9 cellular contexts compared by ENCODE assay signal in the genomic region with DNA sequence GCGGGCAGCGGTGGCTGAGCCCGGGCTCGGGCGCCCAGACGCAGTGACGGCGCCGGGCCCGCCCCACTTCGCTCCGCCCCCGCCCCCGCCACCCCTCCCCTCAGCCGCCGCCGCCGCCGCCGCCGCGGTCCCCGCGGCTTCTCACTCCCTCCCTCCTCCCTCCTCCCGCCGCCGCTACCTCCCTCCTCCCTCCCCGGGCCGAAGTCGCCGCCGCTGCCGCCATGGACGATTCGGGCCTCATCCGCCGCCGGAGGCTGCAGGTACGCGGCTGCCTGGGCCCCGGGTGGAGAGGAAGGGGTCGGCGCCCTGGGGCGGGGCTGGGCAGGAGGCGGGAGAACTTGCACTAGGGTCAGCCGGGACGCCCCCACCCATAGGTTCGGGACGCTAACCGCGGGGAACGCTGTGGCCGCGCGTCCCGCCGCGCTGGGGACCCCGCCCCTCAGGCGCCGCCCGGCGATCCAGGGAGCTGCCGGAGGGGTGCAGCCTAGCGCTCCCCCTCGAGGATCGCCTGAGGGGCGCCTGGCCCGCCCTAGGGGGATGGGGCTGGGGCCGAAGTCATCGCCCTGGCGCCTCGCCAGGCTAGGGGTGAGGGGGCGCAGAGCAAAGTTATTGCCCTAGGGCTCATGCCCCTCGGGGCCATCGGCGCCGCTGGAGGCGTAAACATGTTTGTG. TPM values are rescaled to one million over a fixed set of nuclear protein-coding genes. Genes with fewer than 3 reads are reported as not detected.
DNase-seq lines count a peak whose midpoint lies in the region; ATAC-seq, FAIRE-seq and TF ChIP-seq lines count a peak whose summit lies in the region.
"Had no signal": no experiment of that assay in that cellular context is flagged by ENCODE, and none has a peak within 500 bp of the region (broad histone marks: within the 10 kb centered on the region; RNA-seq: fewer than 3 reads in every experiment).

No MANE protein-coding gene starts in this region.

- FAIRE-seq in astrocyte (lab: Jason Lieb, UNC) (no peak), keratinocyte (lab: Jason Lieb, UNC) (no peak)
- FAIRE-seq: G401.6 had no signal

- no peaks in the 10 kb centered on the region for H3K9me1 ChIP-seq in keratinocyte (ENCODE audit: control insufficient read depth, extremely low read depth, insufficient read depth, low read length)

- H3K79me2 ChIP-seq in OCI-LY1 (ENCODE audit: insufficient read depth, low read length) (no peaks in the 10 kb centered on the region), astrocyte (ENCODE audit: insufficient read depth, low read length) (no peaks in the 10 kb centered on the region), keratinocyte (ENCODE audit: control insufficient read depth, insufficient read depth, low read length) (no peaks in the 10 kb centered on the region)

- peaks cover 5% of the 10 kb centered on the region for H3F3A ChIP-seq in OCI-LY1 (ENCODE audit: insufficient read depth, low read length)

- H3K27me3 ChIP-seq in OCI-LY1 (ENCODE audit: insufficient read depth, low read length) = no peaks in the 10 kb centered on the region
- H3K27me3 ChIP-seq in astrocyte (ENCODE audit: insufficient read depth, low read length) = peaks cover 55% of the 10 kb centered on the region
- H3K27me3 ChIP-seq in keratinocyte (ENCODE audit: control insufficient read depth, extremely low read depth, insufficient read depth, low read length) = peaks cover 57% of the 10 kb centered on the region
- H3K27me3 ChIP-seq in thymus (ENCODE audit: control insufficient read depth, insufficient read depth) = peaks cover 68% of the 10 kb centered on the region
- peaks cover 77% of the 10 kb centered on the region for H3K27me3 ChIP-seq in foreskin keratinocyte

- H4K20me1 ChIP-seq in OCI-LY1 (ENCODE audit: insufficient read depth, low read length) (no peaks in the 10 kb centered on the region), astrocyte (ENCODE audit: insufficient read depth, low read length) (no peaks in the 10 kb centered on the region), keratinocyte (ENCODE audit: control insufficient read depth, extremely low read depth, insufficient read depth, low read length) (no peaks in the 10 kb centered on the region)

- H3K36me3 ChIP-seq in OCI-LY1 (ENCODE audit: insufficient read depth, low read length) (no peaks in the 10 kb centered on the region), astrocyte (ENCODE audit: insufficient read depth, low read length) (no peaks in the 10 kb centered on the region), keratinocyte (ENCODE audit: control insufficient read depth in 2 of 2, extremely low read depth in 1 of 2, insufficient read depth in 2 of 2, low read length in 2 of 2) (no peaks in the 10 kb centered on the region), thymus (ENCODE audit: control insufficient read depth, insufficient read depth) (no peaks in the 10 kb centered on the region)

- peak overlapping the region; percentile 72 for H3K4me2 ChIP-seq in OCI-LY1 (ENCODE audit: low read length)
- H3K4me2 ChIP-seq in astrocyte (ENCODE audit: low read length) = peak overlapping the region; percentile 80
- peak overlapping the region; percentile 51 for H3K4me2 ChIP-seq in keratinocyte (ENCODE audit: control insufficient read depth, extremely low read depth, insufficient read depth, low read depth, low read length)

- H3K27ac ChIP-seq in OCI-LY1 (ENCODE audit: low read depth, low read length, poor library complexity, severe bottlenecking) = peak overlapping the region; percentile 19
- no peak overlapping the region for H3K27ac ChIP-seq in astrocyte (ENCODE audit: low read depth, low read length)
- H3K27ac ChIP-seq in keratinocyte (ENCODE audit: control insufficient read depth, insufficient read depth, low read length) = no peak overlapping the region
- no peak overlapping the region for H3K27ac ChIP-seq in thymus (ENCODE audit: low read depth)
- H3K27ac ChIP-seq in foreskin keratinocyte = no peak overlapping the region

- H2AFZ ChIP-seq in OCI-LY1 (ENCODE audit: low read length) (no peak overlapping the region), astrocyte (ENCODE audit: low read depth, low read length) (no peak overlapping the region), keratinocyte (ENCODE audit: control insufficient read depth, low read length) (no peak overlapping the region)

- peak; percentile 92 for DNase-seq in NCI-H82 (lab: John Stamatoyannopoulos, UW)
- no peak for DNase-seq in NCI-H82 treated with DMSO at 0.1 percent for 48 hours (lab: John Stamatoyannopoulos, UW; ENCODE audit: unreplicated experiment)
- no peak for DNase-seq in astrocyte (ENCODE audit: low read depth)
- no peak for DNase-seq in keratinocyte (ENCODE audit: low read depth, low spot score)
- no peak for DNase-seq in foreskin keratinocyte

- H3K27me3 Mint-ChIP-seq in astrocyte (ENCODE audit: low read depth, unreplicated experiment) = peaks cover 41% of the 10 kb centered on the region

- 2% methylated on average over 77 of the region's 79 CpGs for WGBS in thymus

- dilution Hi-C loops in keratinocyte (cut with MboI; ENCODE audit: extremely low pct_ligation_motif_present, low sequenced_read_pairs) = no loop called here

- no peaks in the 10 kb centered on the region for H3K9me2 ChIP-seq in OCI-LY1 (ENCODE audit: low read depth, low read length)

- H3K4me1 ChIP-seq in OCI-LY1 (ENCODE audit: insufficient read depth, low read length, severe bottlenecking) (peaks cover 46% of the 10 kb centered on the region), astrocyte (ENCODE audit: insufficient read depth, low read length) (no peaks in the 10 kb centered on the region), keratinocyte (ENCODE audit: control insufficient read depth, extremely low read depth, insufficient read depth, low read length) (peaks cover 18% of the 10 kb centered on the region), thymus (ENCODE audit: control insufficient read depth, insufficient read depth, low read length) (peaks cover 2% of the 10 kb centered on the region), foreskin keratinocyte (no peaks in the 10 kb centered on the region)

- H3K27ac Mint-ChIP-seq in astrocyte (ENCODE audit: unreplicated experiment) = no peak overlapping the region

- H3K4me1 Mint-ChIP-seq in astrocyte (ENCODE audit: low read depth, unreplicated experiment) = no peaks in the 10 kb centered on the region

- no peak overlapping the region for H3K4me3 Mint-ChIP-seq in astrocyte (ENCODE audit: unreplicated experiment)

- peaks cover 3% of the 10 kb centered on the region for H3K9me3 Mint-ChIP-seq in astrocyte (ENCODE audit: unreplicated experiment)

- H3K9me3 ChIP-seq in OCI-LY1 (ENCODE audit: low read length) (no peaks in the 10 kb centered on the region), astrocyte (ENCODE audit: insufficient read depth, low read depth, low read length) (no peaks in the 10 kb centered on the region), keratinocyte (ENCODE audit: control insufficient read depth, low read depth, low read length) (no peaks in the 10 kb centered on the region), thymus (ENCODE audit: control insufficient read depth) (peaks cover 3% of the 10 kb centered on the region)

- H3K4me3 ChIP-seq in OCI-LY1 (ENCODE audit: low read depth, low read length, poor library complexity, severe bottlenecking) (peak overlapping the region; percentile 68), astrocyte (ENCODE audit: insufficient read depth, low read depth, low read length) (no peak overlapping the region), keratinocyte (ENCODE audit: control insufficient read depth in 2 of 3, extremely low read depth in 1 of 3, insufficient read depth in 2 of 3, low read depth in 1 of 3, low read length in 3 of 3) (peak overlapping the region in 2 of 3 experiments; percentile 18 to 40), thymus (ENCODE audit: low read length) (peak overlapping the region; percentile 50)

- no peaks in the 10 kb centered on the region for H3K36me3 Mint-ChIP-seq in astrocyte (ENCODE audit: low read depth, unreplicated experiment)

- ATAC-seq in HG02763 (IDR thresholded peaks at IDR 0.05; ENCODE audit: unreplicated experiment) = no peak
- ATAC-seq in foreskin keratinocyte = no peak

- peak overlapping the region; percentile 68 for H3K9ac ChIP-seq in OCI-LY1 (ENCODE audit: low read length)
- no peak overlapping the region for H3K9ac ChIP-seq in astrocyte (ENCODE audit: low read length)
- H3K9ac ChIP-seq in keratinocyte (ENCODE audit: control insufficient read depth, extremely low read depth, insufficient read depth, low read length) = no peak overlapping the region

- TF ChIP-seq CTCF in OCI-LY1 (IDR thresholded peaks at IDR 0.05; ENCODE audit: low read length) = no peak; the same call in 1 of the 2 replicates
- no peak for TF ChIP-seq CTCF in astrocyte (IDR thresholded peaks at IDR 0.05; ENCODE audit: insufficient read depth, low read depth, low read length)
- TF ChIP-seq CTCF in keratinocyte (optimal IDR thresholded peaks at IDR 0.05 in 1 of 3, IDR thresholded peaks at IDR 0.05 in 1 of 3, conservative IDR thresholded peaks at IDR 0.05 in 1 of 3; ENCODE audit: extremely low read depth in 1 of 3, insufficient read depth in 2 of 3, low read length in 3 of 3) = no peak
- no peak for TF ChIP-seq CTCF in foreskin keratinocyte (conservative IDR thresholded peaks at IDR 0.05)

RNA-seq across cellular contexts. Expression of gene RTBDN, which starts 0.5 kb away (rescaled TPM):
- total RNA-seq in astrocyte (not detected in 2 replicates), foreskin keratinocyte (not detected in 2 replicates)
- polyA plus RNA-seq in keratinocyte (not detected in 3 replicates), thymus (1.6 TPM), foreskin keratinocyte (not detected in 2 replicates)
- not detected for polyA plus RNA-seq in keratinocyte (2011; ENCODE audit: low read depth)
- polyA plus RNA-seq in keratinocyte (2011; cell fraction: cytosol; rRNA removed) = not detected in 2 replicates
- polyA plus RNA-seq in keratinocyte (2011; cell fraction: nucleus; rRNA removed) = not detected in 2 replicates
- not detected in 2 replicates for polyA plus RNA-seq in keratinocyte (2012; ENCODE audit: low replicate concordance)
- not detected in 3 replicates for polyA minus RNA-seq in keratinocyte
- not detected for polyA minus RNA-seq in keratinocyte (2011; cell fraction: cytosol; rRNA and poly(A)+ RNA removed)
- polyA minus RNA-seq in keratinocyte (2011; cell fraction: nucleus; rRNA and poly(A)+ RNA removed) = not detected in 2 replicates

RNA-seq across cellular contexts. Expression of gene MAST1, which starts 4.4 kb away (rescaled TPM):
- total RNA-seq in astrocyte (5.4 and 6.3 TPM in 2 replicates), foreskin keratinocyte (0.10 and 0.21 TPM in 2 replicates)
- polyA plus RNA-seq in keratinocyte (0.09 to 0.13 TPM (median 0.11 TPM) in 3 replicates), thymus (0.91 TPM), foreskin keratinocyte (0.16 and 0.22 TPM in 2 replicates)
- 0.31 TPM for polyA plus RNA-seq in keratinocyte (2011; ENCODE audit: low read depth)
- polyA plus RNA-seq in keratinocyte (2011; cell fraction: cytosol; rRNA removed) = 0.16 and 0.47 TPM in 2 replicates
- 0.47 and 0.69 TPM in 2 replicates for polyA plus RNA-seq in keratinocyte (2011; cell fraction: nucleus; rRNA removed)
- 0.32 and 0.78 TPM in 2 replicates for polyA plus RNA-seq in keratinocyte (2012; ENCODE audit: low replicate concordance)
- 0.42 to 1.4 TPM in 2 of 3 replicates, not detected in the other for polyA minus RNA-seq in keratinocyte
- not detected for polyA minus RNA-seq in keratinocyte (2011; cell fraction: cytosol; rRNA and poly(A)+ RNA removed)
- polyA minus RNA-seq in keratinocyte (2011; cell fraction: nucleus; rRNA and poly(A)+ RNA removed) = 0.32 and 1.9 TPM in 2 replicates

RNA-seq across cellular contexts. Expression of gene RNASEH2A, which starts 27.5 kb away (rescaled TPM):
- total RNA-seq in astrocyte = 5.4 and 10.5 TPM in 2 replicates
- polyA plus RNA-seq in keratinocyte = 12.7 to 32.5 TPM (median 19.7 TPM) in 3 replicates
- 7.9 TPM for polyA plus RNA-seq in keratinocyte (2011; ENCODE audit: low read depth)
- 6.9 and 11.9 TPM in 2 replicates for polyA plus RNA-seq in keratinocyte (2011; cell fraction: cytosol; rRNA removed)
- polyA plus RNA-seq in keratinocyte (2011; cell fraction: nucleus; rRNA removed) = 9.2 and 9.7 TPM in 2 replicates
- 5.0 and 21.3 TPM in 2 replicates for polyA plus RNA-seq in keratinocyte (2012; ENCODE audit: low replicate concordance)
- 12.2 to 23.4 TPM (median 19.4 TPM) in 3 replicates for polyA minus RNA-seq in keratinocyte
- polyA minus RNA-seq in keratinocyte (2011; cell fraction: cytosol; rRNA and poly(A)+ RNA removed) = 43.7 TPM
- polyA minus RNA-seq in keratinocyte (2011; cell fraction: nucleus; rRNA and poly(A)+ RNA removed) = 3.6 and 5.5 TPM in 2 replicates
- polyA plus RNA-seq in thymus = 8.4 TPM
- 46.6 and 49.4 TPM in 2 replicates for total RNA-seq in foreskin keratinocyte
- 54.8 and 56.1 TPM in 2 replicates for polyA plus RNA-seq in foreskin keratinocyte

RNA-seq across cellular contexts. Expression of gene THSD8, which starts 32.0 kb away (rescaled TPM):
- total RNA-seq in astrocyte (3.6 and 4.5 TPM in 2 replicates), foreskin keratinocyte (9.3 and 14.7 TPM in 2 replicates)
- polyA plus RNA-seq in keratinocyte (0.41 to 6.6 TPM (median 2.9 TPM) in 3 replicates), thymus (4.1 TPM), foreskin keratinocyte (49.9 and 56.0 TPM in 2 replicates)
- not detected for polyA plus RNA-seq in keratinocyte (2011; ENCODE audit: low read depth)
- polyA plus RNA-seq in keratinocyte (2011; cell fraction: cytosol; rRNA removed) = 2.9 and 4.9 TPM in 2 replicates
- polyA plus RNA-seq in keratinocyte (2011; cell fraction: nucleus; rRNA removed) = 1.3 and 2.0 TPM in 2 replicates
- 2.6 and 8.7 TPM in 2 replicates for polyA plus RNA-seq in keratinocyte (2012; ENCODE audit: low replicate concordance)
- 2.4 to 10.5 TPM (median 4.4 TPM) in 3 replicates for polyA minus RNA-seq in keratinocyte
- polyA minus RNA-seq in keratinocyte (2011; cell fraction: cytosol; rRNA and poly(A)+ RNA removed) = not detected
- not detected in 2 replicates for polyA minus RNA-seq in keratinocyte (2011; cell fraction: nucleus; rRNA and poly(A)+ RNA removed)

RNA-seq across cellular contexts. Expression of gene PRDX2, which starts 32.3 kb away (rescaled TPM):
- 145 and 166 TPM in 2 replicates for total RNA-seq in astrocyte
- polyA plus RNA-seq in keratinocyte = 119 to 301 TPM (median 154 TPM) in 3 replicates
- 34.9 TPM for polyA plus RNA-seq in keratinocyte (2011; ENCODE audit: low read depth)
- 183 and 286 TPM in 2 replicates for polyA plus RNA-seq in keratinocyte (2011; cell fraction: cytosol; rRNA removed)
- 144 and 162 TPM in 2 replicates for polyA plus RNA-seq in keratinocyte (2011; cell fraction: nucleus; rRNA removed)
- 185 and 240 TPM in 2 replicates for polyA plus RNA-seq in keratinocyte (2012; ENCODE audit: low replicate concordance)
- polyA minus RNA-seq in keratinocyte = 153 to 398 TPM (median 161 TPM) in 3 replicates
- polyA minus RNA-seq in keratinocyte (2011; cell fraction: cytosol; rRNA and poly(A)+ RNA removed) = 196 TPM
- 47.3 and 53.6 TPM in 2 replicates for polyA minus RNA-seq in keratinocyte (2011; cell fraction: nucleus; rRNA and poly(A)+ RNA removed)
- 113 TPM for polyA plus RNA-seq in thymus
- total RNA-seq in foreskin keratinocyte = 271 and 287 TPM in 2 replicates
- polyA plus RNA-seq in foreskin keratinocyte = 347 and 379 TPM in 2 replicates
